In genomic region chr6:20740088-20740487, GRCh38 we compare ENCODE assay signal across 31 cellular contexts.
"Had no signal": no experiment of that assay in that cellular context is flagged by ENCODE, and none has a peak within 500 bp of the region (broad histone marks: within the 10 kb centered on the region; RNA-seq: fewer than 3 reads in every experiment).

No MANE protein-coding gene starts in this region.

- H3K27ac ChIP-seq: ascending aorta, coronary artery, dorsolateral prefrontal cortex, esophagus muscularis mucosa, foreskin keratinocyte, gastrocnemius medialis, heart right ventricle had no signal

- H3K36me3 ChIP-seq: gastrocnemius medialis had no signal

- DNase-seq: activated CD4-positive, alpha-beta memory T cell treated with anti-CD3 and anti-CD28 coated beads, Interleukin-2, amount 10 ng/mL, durations not matched to agents 7 days and 5 days; activated CD4-positive, alpha-beta T cell treated with anti-CD3 and anti-CD28 coated beads for 1 hour; activated CD4-positive, alpha-beta T cell treated with anti-CD3 and anti-CD28 coated beads for 4 hours; activated CD4-positive, alpha-beta T cell treated with anti-CD3 and anti-CD28 coated beads, Interleukin-2, amount 10 ng/mL, durations not matched to agents 7 days and 5 days; activated CD4-positive, alpha-beta T cell treated with anti-CD3 and anti-CD28 coated beads, Interleukin-2, amount 50 U/mL, for 4 hours; activated CD8-positive, alpha-beta memory T cell treated with anti-CD3 and anti-CD28 coated beads, Interleukin-2, amount 50 U/mL, for 48 hours; activated gamma-delta T cell; activated naive CD4-positive, alpha-beta T cell; activated naive CD4-positive, alpha-beta T cell treated with anti-CD3 and anti-CD28 coated beads, Interleukin-2, amount 10 ng/mL, durations not matched to agents 7 days and 5 days; activated naive CD8-positive, alpha-beta T cell treated with anti-CD3 and anti-CD28 coated beads, Interleukin-2, amount 10 ng/mL, durations not matched to agents 7 days and 5 days; activated T-cell treated with anti-CD3 and anti-CD28 coated beads for 4 hours; activated T-cell treated with anti-CD3 and anti-CD28 coated beads, Interleukin-2, amount 50 U/mL, for 24 hours; activated T-cell treated with anti-CD3 and anti-CD28 coated beads, Interleukin-2, amount 50 U/mL, for 72 hours; dorsolateral prefrontal cortex; effector memory CD4-positive, alpha-beta T cell; erythroblast; foreskin keratinocyte; gastrocnemius medialis; heart right ventricle; T-helper 1 cell; T-helper 17 cell; T1000 had no signal

- H3K4me3 ChIP-seq: ascending aorta, coronary artery, dorsolateral prefrontal cortex, esophagus muscularis mucosa, gastrocnemius medialis, heart right ventricle had no signal

- H3K4me1 Mint-ChIP-seq: activated CD4-positive, alpha-beta memory T cell treated with anti-CD3 and anti-CD28 coated beads, Interleukin-2, amount 10 ng/mL, durations not matched to agents 7 days and 5 days; activated CD4-positive, alpha-beta T cell treated with anti-CD3 and anti-CD28 coated beads, Interleukin-2, amount 10 ng/mL, durations not matched to agents 7 days and 5 days; activated naive CD4-positive, alpha-beta T cell treated with anti-CD3 and anti-CD28 coated beads, Interleukin-2, amount 10 ng/mL, durations not matched to agents 7 days and 5 days; activated naive CD8-positive, alpha-beta T cell treated with anti-CD3 and anti-CD28 coated beads, Interleukin-2, amount 10 ng/mL, durations not matched to agents 7 days and 5 days; brain; WTC11 had no signal

- H3K4me3 Mint-ChIP-seq: activated CD4-positive, alpha-beta memory T cell treated with anti-CD3 and anti-CD28 coated beads, Interleukin-2, amount 10 ng/mL, durations not matched to agents 7 days and 5 days; activated CD4-positive, alpha-beta T cell treated with anti-CD3 and anti-CD28 coated beads, Interleukin-2, amount 10 ng/mL, durations not matched to agents 7 days and 5 days; activated naive CD4-positive, alpha-beta T cell treated with anti-CD3 and anti-CD28 coated beads, Interleukin-2, amount 10 ng/mL, durations not matched to agents 7 days and 5 days; activated naive CD8-positive, alpha-beta T cell treated with anti-CD3 and anti-CD28 coated beads, Interleukin-2, amount 10 ng/mL, durations not matched to agents 7 days and 5 days; activated T-cell treated with anti-CD3 and anti-CD28 coated beads, Interleukin-2, amount 50 U/mL, for 24 hours; activated T-cell treated with anti-CD3 and anti-CD28 coated beads, Interleukin-2, amount 50 U/mL, for 72 hours; brain; central memory CD8-positive, alpha-beta T cell; dendritic cell treated with granulocyte-macrophage colony-stimulating factor and Interleukin-4, amounts not matched to agents 40 ng/mL and 50 ng/mL, for 4 days; T-helper 17 cell; T-helper 2 cell treated with Interferon-gamma antibody and Interleukin-4, amounts not matched to agents 5 μg/mL and 100 μg/mL, for 36 hours; WTC11 had no signal

- H3K27me3 ChIP-seq: ascending aorta, dorsolateral prefrontal cortex, esophagus muscularis mucosa, foreskin keratinocyte, gastrocnemius medialis, heart right ventricle had no signal

- H3K27ac Mint-ChIP-seq: activated CD4-positive, alpha-beta memory T cell treated with anti-CD3 and anti-CD28 coated beads, Interleukin-2, amount 10 ng/mL, durations not matched to agents 7 days and 5 days; activated CD4-positive, alpha-beta T cell treated with anti-CD3 and anti-CD28 coated beads, Interleukin-2, amount 10 ng/mL, durations not matched to agents 7 days and 5 days; activated naive CD4-positive, alpha-beta T cell treated with anti-CD3 and anti-CD28 coated beads, Interleukin-2, amount 50 U/mL, for 72 hours; activated naive CD8-positive, alpha-beta T cell treated with anti-CD3 and anti-CD28 coated beads, Interleukin-2, amount 10 ng/mL, durations not matched to agents 7 days and 5 days; activated T-cell treated with anti-CD3 and anti-CD28 coated beads, Interleukin-2, amount 50 U/mL, for 24 hours; activated T-cell treated with anti-CD3 and anti-CD28 coated beads, Interleukin-2, amount 50 U/mL, for 72 hours; dendritic cell treated with granulocyte-macrophage colony-stimulating factor and Interleukin-4, amounts not matched to agents 40 ng/mL and 50 ng/mL, for 4 days; T-helper 17 cell; T-helper 2 cell treated with Interferon-gamma antibody and Interleukin-4, amounts not matched to agents 5 μg/mL and 100 μg/mL, for 36 hours; WTC11 had no signal

- H3K4me1 ChIP-seq: ascending aorta, foreskin keratinocyte, gastrocnemius medialis, heart right ventricle had no signal

- H3K9me3 ChIP-seq: ascending aorta, esophagus muscularis mucosa, gastrocnemius medialis had no signal

- H3K9me3 Mint-ChIP-seq: activated CD4-positive, alpha-beta T cell treated with anti-CD3 and anti-CD28 coated beads, Interleukin-2, amount 10 ng/mL, durations not matched to agents 7 days and 5 days; activated T-cell treated with anti-CD3 and anti-CD28 coated beads, Interleukin-2, amount 50 U/mL, for 72 hours; central memory CD8-positive, alpha-beta T cell; T-helper 2 cell treated with Interferon-gamma antibody and Interleukin-4, amounts not matched to agents 5 μg/mL and 100 μg/mL, for 36 hours had no signal

- H3K27me3 Mint-ChIP-seq: activated CD4-positive, alpha-beta memory T cell treated with anti-CD3 and anti-CD28 coated beads, Interleukin-2, amount 10 ng/mL, durations not matched to agents 7 days and 5 days; activated CD4-positive, alpha-beta T cell treated with anti-CD3 and anti-CD28 coated beads, Interleukin-2, amount 10 ng/mL, durations not matched to agents 7 days and 5 days; activated naive CD4-positive, alpha-beta T cell treated with anti-CD3 and anti-CD28 coated beads, Interleukin-2, amount 10 ng/mL, durations not matched to agents 7 days and 5 days; activated naive CD8-positive, alpha-beta T cell treated with anti-CD3 and anti-CD28 coated beads, Interleukin-2, amount 10 ng/mL, durations not matched to agents 7 days and 5 days; activated T-cell treated with anti-CD3 and anti-CD28 coated beads, Interleukin-2, amount 50 U/mL, for 24 hours; brain; central memory CD8-positive, alpha-beta T cell; dendritic cell treated with granulocyte-macrophage colony-stimulating factor and Interleukin-4, amounts not matched to agents 40 ng/mL and 50 ng/mL, for 4 days; T-helper 17 cell had no signal
